ENCODE assay signal across 7 cellular contexts in genomic region chr17:76833747-76834146, GRCh38. TPM values are rescaled to one million over a fixed set of nuclear protein-coding genes. Genes with fewer than 3 reads are reported as not detected.
"Had no signal": no experiment of that assay in that cellular context is flagged by ENCODE, and none has a peak within 500 bp of the region (broad histone marks: within the 10 kb centered on the region; RNA-seq: fewer than 3 reads in every experiment).

No MANE protein-coding gene starts in this region.

- H2AFZ ChIP-seq: GM23248 had no signal

- H3K9me3 ChIP-seq: HAP-1 had no signal

- ATAC-seq: HepG2 had no signal

- FAIRE-seq: HepG2 had no signal

- DNase-seq: GM23248, GOT3, H7 had no signal

- H3K9ac ChIP-seq: GM23248 had no signal

- H3K36me3 ChIP-seq: HAP-1 had no signal

- H3K27ac ChIP-seq: GM23248, HL-60 had no signal

- H3K4me1 ChIP-seq: HAP-1 had no signal

- H3K4me3 ChIP-seq: GM23248, HAP-1 had no signal

RNA-seq across cellular contexts. Expression of gene MGAT5B, which starts 34.5 kb away (rescaled TPM):
- polyA plus RNA-seq: IgD-negative memory B cell had no signal
